Comparison of ENCODE assay signal across 23 cellular contexts in genomic region chr4:20662851-20663250, GRCh38. TPM values are rescaled to one million over a fixed set of nuclear protein-coding genes. Genes with fewer than 3 reads are reported as not detected.
DNase-seq lines count a peak whose midpoint lies in the region; ATAC-seq, FAIRE-seq and TF ChIP-seq lines count a peak whose summit lies in the region.
"Had no signal": no experiment of that assay in that cellular context is flagged by ENCODE, and none has a peak within 500 bp of the region (broad histone marks: within the 10 kb centered on the region; RNA-seq: fewer than 3 reads in every experiment).

No MANE protein-coding gene starts in this region.

- H3K36me3 Mint-ChIP-seq in activated T-cell treated with anti-CD3 and anti-CD28 coated beads, Interleukin-2, amount 50 U/mL, for 24 hours (ENCODE audit: low read depth), result no peaks in the 10 kb centered on the region

- H3K9me3 ChIP-seq in endothelial cell of umbilical vein (replicated peaks; ENCODE audit: control insufficient read depth, insufficient read depth, low read length) (no peaks in the 10 kb centered on the region), MM.1S (replicated peaks; ENCODE audit: insufficient read depth, low read length) (no peaks in the 10 kb centered on the region)
- H3K9me3 ChIP-seq: colonic mucosa, left lung, mucosa of descending colon, stomach had no signal

- H3F3A ChIP-seq in MM.1S (ENCODE audit: insufficient read depth, low read length), result no peaks in the 10 kb centered on the region

- DNase-seq in HS-5 (ENCODE audit: low read depth), result peak; percentile 23
- peak; percentile 4 for DNase-seq in RWPE1 (ENCODE audit: low spot score)
- DNase-seq in endothelial cell of umbilical vein (ENCODE audit: low read depth, low spot score), result peak; percentile 84
- DNase-seq in renal cortical epithelial cell (ENCODE audit: low read depth), result peak; percentile 45
- DNase-seq in activated T-cell treated with anti-CD3 and anti-CD28 coated beads, Interleukin-2, amount 50 U/mL, for 24 hours, result no peak
- no peak for DNase-seq in MM.1S
- DNase-seq: activated CD4-positive, CD25-positive, alpha-beta regulatory T cell; activated effector memory CD4-positive, alpha-beta T cell treated with anti-CD3 and anti-CD28 coated beads, Interleukin-2, amount 50 U/mL, for 16 hours; AML-193; colonic mucosa; COR-L47; left lung; mucosa of descending colon; NCI-H1092 treated with DMSO at 0.1 percent for 48 hours; NCI-H2081 treated with DMSO at 0.1 percent for 48 hours; NCI-H524 treated with DMSO at 0.1 percent for 48 hours; OCI-M1; right cardiac atrium; stomach had no signal

- H2AFZ ChIP-seq in endothelial cell of umbilical vein (ENCODE audit: low read depth, low read length) (no peak overlapping the region), MM.1S (ENCODE audit: low read length) (no peak overlapping the region)

- peak; percentile 82 for FAIRE-seq in endothelial cell of umbilical vein (lab: Jason Lieb, UNC)
- FAIRE-seq: endometrium, GM19239, H1 had no signal

- H3K27ac Mint-ChIP-seq in activated T-cell treated with anti-CD3 and anti-CD28 coated beads, Interleukin-2, amount 50 U/mL, for 24 hours, result no peak overlapping the region

- no peaks in the 10 kb centered on the region for H4K20me1 ChIP-seq in endothelial cell of umbilical vein (replicated peaks; ENCODE audit: control insufficient read depth, extremely low read depth, insufficient read depth, low read length)
- no peaks in the 10 kb centered on the region for H4K20me1 ChIP-seq in MM.1S (ENCODE audit: insufficient read depth, low read length)

- H3K9me3 Mint-ChIP-seq in activated T-cell treated with anti-CD3 and anti-CD28 coated beads, Interleukin-2, amount 50 U/mL, for 24 hours, result no peaks in the 10 kb centered on the region

- ATAC-seq in HG03354 (IDR thresholded peaks at IDR 0.05; ENCODE audit: poor library complexity, severe bottlenecking, unreplicated experiment), result no peak
- ATAC-seq: left lung, mucosa of descending colon, right cardiac atrium had no signal

- H3K36me3 ChIP-seq in endothelial cell of umbilical vein (ENCODE audit: control insufficient read depth in 2 of 2, extremely low read depth in 1 of 2, insufficient read depth in 2 of 2, low read length in 2 of 2) (no peaks in the 10 kb centered on the region), MM.1S (replicated peaks; ENCODE audit: insufficient read depth, low read length) (no peaks in the 10 kb centered on the region)
- H3K36me3 ChIP-seq: colonic mucosa, left lung, stomach had no signal

- TF ChIP-seq CTCF in RWPE1 (conservative IDR thresholded peaks at IDR 0.05; ENCODE audit: low read depth) (no peak), endothelial cell of umbilical vein (IDR thresholded peaks at IDR 0.05; ENCODE audit: extremely low read depth in 1 of 2, insufficient read depth in 1 of 2, low read depth in 1 of 2, low read length in 2 of 2) (no peak), MM.1S (IDR thresholded peaks at IDR 0.05; ENCODE audit: low read length) (no peak)

- H3K27me3 ChIP-seq in endothelial cell of umbilical vein (ENCODE audit: control insufficient read depth in 2 of 2, insufficient read depth in 2 of 2, low read length in 2 of 2) (no peaks in the 10 kb centered on the region), MM.1S (replicated peaks; ENCODE audit: insufficient read depth, low read length) (no peaks in the 10 kb centered on the region)
- H3K27me3 ChIP-seq: colonic mucosa, left lung, stomach had no signal

- H3K4me3 Mint-ChIP-seq in activated T-cell treated with anti-CD3 and anti-CD28 coated beads, Interleukin-2, amount 50 U/mL, for 24 hours, result no peak overlapping the region

- H3K9ac ChIP-seq in endothelial cell of umbilical vein (replicated peaks; ENCODE audit: extremely low read depth, insufficient read depth, low read length), result no peak overlapping the region
- no peak overlapping the region for H3K9ac ChIP-seq in MM.1S (ENCODE audit: low read length)

- peaks cover 3% of the 10 kb centered on the region for H3K27me3 Mint-ChIP-seq in activated T-cell treated with anti-CD3 and anti-CD28 coated beads, Interleukin-2, amount 50 U/mL, for 24 hours

- no peaks in the 10 kb centered on the region for H3K79me2 ChIP-seq in endothelial cell of umbilical vein (ENCODE audit: control insufficient read depth, insufficient read depth, low read length)
- no peaks in the 10 kb centered on the region for H3K79me2 ChIP-seq in MM.1S (ENCODE audit: low read length)

- intact Hi-C loops in endothelial cell of umbilical vein (cut with micrococcal nuclease), result no loop called here

- H3K4me3 ChIP-seq in endothelial cell of umbilical vein (replicated peaks in 1 of 3; ENCODE audit: insufficient read depth in 1 of 3, low read depth in 1 of 3, low read length in 3 of 3), result no peak overlapping the region
- no peak overlapping the region for H3K4me3 ChIP-seq in MM.1S (ENCODE audit: low read length)
- H3K4me3 ChIP-seq: colonic mucosa, left lung, mucosa of descending colon, stomach had no signal

- no peak for TF ChIP-seq POLR2A in endothelial cell of umbilical vein (IDR thresholded peaks at IDR 0.05; ENCODE audit: low read depth, low read length)

- H3K4me2 ChIP-seq in endothelial cell of umbilical vein (ENCODE audit: insufficient read depth, low read length), result peak overlapping the region; percentile 69
- H3K4me2 ChIP-seq in MM.1S (ENCODE audit: low read depth, low read length), result no peak overlapping the region

- no TSS peak for BruUV-seq in endothelial cell of umbilical vein (replicated peaks; lab: Mats Ljungman, UMichigan)

- POLR2A ChIA-PET in RWPE1 (lab: Yijun Ruan, JAX; ENCODE audit: low non-redundant PET) (no interaction called here), endothelial cell of umbilical vein (lab: Charles Lee) (no interaction called here)

- H3K27ac ChIP-seq in RWPE1 (no peak overlapping the region), endothelial cell of umbilical vein (ENCODE audit: insufficient read depth, low read depth, low read length) (peak overlapping the region; percentile 55), MM.1S (ENCODE audit: low read length) (no peak overlapping the region)
- H3K27ac ChIP-seq: colonic mucosa, left lung, stomach had no signal

- no peaks in the 10 kb centered on the region for H3K9me1 ChIP-seq in endothelial cell of umbilical vein (replicated peaks; ENCODE audit: control insufficient read depth, extremely low read depth, insufficient read depth, low read length)

- H3K9me2 ChIP-seq in MM.1S (replicated peaks; ENCODE audit: insufficient read depth, low read length), result no peaks in the 10 kb centered on the region

- dilution Hi-C loops in endothelial cell of umbilical vein (cut with MboI; ENCODE audit: extremely low pct_ligation_motif_present, low sequenced_read_pairs), result no loop called here

- H3K4me1 Mint-ChIP-seq in activated T-cell treated with anti-CD3 and anti-CD28 coated beads, Interleukin-2, amount 50 U/mL, for 24 hours (ENCODE audit: low read depth), result peaks cover 3% of the 10 kb centered on the region

- CTCF ChIA-PET in RWPE1 (lab: Yijun Ruan, JAX) (no interaction called here), endothelial cell of umbilical vein (lab: Charles Lee) (interaction anchor here (1.0 to 2.4 kb wide), 7 partner anchors 10 to 41 kb away, joined by 3 to 13 read pairs (median 5); no protein-coding TSS in a partner anchor)

- H3K4me1 ChIP-seq in endothelial cell of umbilical vein (ENCODE audit: control insufficient read depth, extremely low read depth, insufficient read depth, low read length), result peaks cover 15% of the 10 kb centered on the region
- no peaks in the 10 kb centered on the region for H3K4me1 ChIP-seq in MM.1S (ENCODE audit: low read length)
- H3K4me1 ChIP-seq: colonic mucosa, left lung, stomach had no signal

TF ChIP-seq in endothelial cell of umbilical vein, 7 proteins besides CTCF, POLR2A, EP300 and RAD21:
- TF ChIP-seq EZH2 (IDR thresholded peaks at IDR 0.05; ENCODE audit: borderline replicate concordance, low read depth, low read length, severe bottlenecking) (no peak), MAX (IDR thresholded peaks at IDR 0.05; ENCODE audit: insufficient read depth, insufficient read length) (no peak), GATA2 (IDR thresholded peaks at IDR 0.05; ENCODE audit: insufficient read depth, insufficient read length, low read depth, low read length) (no peak), POLR2AphosphoS5 (IDR thresholded peaks at IDR 0.05; ENCODE audit: insufficient read depth, low read depth, low read length) (no peak), MYC (IDR thresholded peaks at IDR 0.05; ENCODE audit: low read depth, low read length) (no peak), FOS (IDR thresholded peaks at IDR 0.05; ENCODE audit: borderline replicate concordance, insufficient read depth, low read length) (peak; percentile 78), JUN (IDR thresholded peaks at IDR 0.05; ENCODE audit: borderline replicate concordance, insufficient read depth, insufficient read length, low read depth) (peak; percentile 51)

RNA-seq across cellular contexts. Expression of gene PACRGL, which starts 37.4 kb away (rescaled TPM):
- total RNA-seq in endothelial cell of umbilical vein (19.2 and 20.2 TPM in 2 replicates), renal cortical epithelial cell (35.4 and 38.6 TPM in 2 replicates)
- 8.1 and 9.2 TPM in 2 replicates for polyA plus RNA-seq in endothelial cell of umbilical vein
- polyA plus RNA-seq in endothelial cell of umbilical vein (2011; cell fraction: cytosol; rRNA removed), result 10.1 and 10.4 TPM in 2 replicates
- polyA plus RNA-seq in endothelial cell of umbilical vein (2011; cell fraction: nucleus; rRNA removed), result 19.9 and 28.0 TPM in 2 replicates
- polyA plus RNA-seq in endothelial cell of umbilical vein (2012), result 15.2 and 16.6 TPM in 2 replicates
- polyA minus RNA-seq in endothelial cell of umbilical vein, result 12.3 and 14.7 TPM in 2 replicates
- polyA minus RNA-seq in endothelial cell of umbilical vein (2011; cell fraction: cytosol; rRNA and poly(A)+ RNA removed), result 5.1 TPM
- 40.8 and 41.7 TPM in 2 replicates for polyA minus RNA-seq in endothelial cell of umbilical vein (2011; cell fraction: nucleus; rRNA and poly(A)+ RNA removed)

Comparison
In these comparisons a context has a peak if more than half of its experiments do, and no peak if none do; other contexts are left out.
1. DNase-seq: peak in HS-5 (single experiment), RWPE1 (single experiment), endothelial cell of umbilical vein (single experiment) and renal cortical epithelial cell (single experiment); none in activated T-cell treated with anti-CD3 and anti-CD28 coated beads, Interleukin-2, amount 50 U/mL, for 24 hours (single experiment) and MM.1S (single experiment).